Comparison of ENCODE assay signal across 2 cellular contexts in genomic region chr16:5093081-5093480, GRCh38. TPM values are rescaled to one million over a fixed set of nuclear protein-coding genes. Genes with fewer than 3 reads are reported as not detected.
"Had no signal": no experiment of that assay in that cellular context is flagged by ENCODE, and none has a peak within 500 bp of the region (broad histone marks: within the 10 kb centered on the region; RNA-seq: fewer than 3 reads in every experiment).

No MANE protein-coding gene starts in this region.

RNA-seq across cellular contexts. Expression of gene C16orf89, which starts 27.3 kb away (rescaled TPM):
- total RNA-seq: G401, GM12878 had no signal
- polyA plus RNA-seq: GM12878 had no signal
